9 cellular contexts compared by ENCODE assay signal in the genomic region with DNA sequence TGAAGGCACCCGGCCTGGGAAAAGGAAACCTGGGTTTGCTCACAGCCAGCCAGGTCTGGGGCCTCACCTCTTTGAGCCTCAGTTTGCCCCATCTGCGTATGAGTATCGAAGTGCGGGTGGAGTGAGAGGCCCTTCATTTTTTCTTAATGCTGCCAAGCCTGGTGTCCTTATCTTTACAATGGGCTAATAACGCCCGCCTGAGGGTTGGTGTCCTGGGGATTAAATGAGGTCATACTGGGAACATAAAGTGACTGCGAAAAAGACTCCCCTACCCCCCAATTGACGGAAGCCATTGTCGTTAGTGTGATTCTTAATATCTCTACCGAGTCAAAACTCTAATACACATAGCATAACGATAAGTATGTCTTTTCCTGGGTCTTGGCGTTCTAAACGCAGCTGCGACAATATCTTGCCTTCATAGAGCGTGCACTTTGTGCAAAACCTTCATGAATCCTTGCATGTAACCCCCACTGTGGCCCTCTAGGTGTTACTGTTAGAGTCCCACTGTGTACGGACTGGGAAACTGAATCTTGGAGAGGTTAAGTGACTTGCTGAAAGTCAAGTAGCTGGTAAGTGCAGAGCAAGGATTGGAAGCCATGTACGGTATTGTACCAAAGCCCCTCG. TPM values are rescaled to one million over a fixed set of nuclear protein-coding genes. Genes with fewer than 3 reads are reported as not detected.
DNase-seq lines count a peak whose midpoint lies in the region; ATAC-seq and TF ChIP-seq lines count a peak whose summit lies in the region.
"Had no signal": no experiment of that assay in that cellular context is flagged by ENCODE, and none has a peak within 500 bp of the region (broad histone marks: within the 10 kb centered on the region; RNA-seq: fewer than 3 reads in every experiment).

No MANE protein-coding gene starts in this region.

- no peak overlapping the region for H3K27ac ChIP-seq in CD8-positive, alpha-beta T cell (ENCODE audit: low read depth, low read length)
- H3K27ac ChIP-seq in trophoblast cell (ENCODE audit: low read depth, low read length), result peak overlapping the region; percentile 14

- no peak overlapping the region for H2BK120ac ChIP-seq in trophoblast cell (ENCODE audit: insufficient read depth, low read length, poor library complexity)

- H3K27ac Mint-ChIP-seq in CD8-positive, alpha-beta T cell, result no peak overlapping the region
- H3K27ac Mint-ChIP-seq in activated CD4-positive, alpha-beta memory T cell treated with anti-CD3 and anti-CD28 coated beads for 36 hours, result no peak overlapping the region

- no CpG with 5 or more reads among the region's 18 CpGs for WGBS in trophoblast cell (ENCODE audit: extremely low coverage, insufficient coverage, insufficient read length)

- H3K4me3 Mint-ChIP-seq in CD8-positive, alpha-beta T cell, result peak overlapping the region; percentile 76
- peak overlapping the region; percentile 59 for H3K4me3 Mint-ChIP-seq in activated CD4-positive, alpha-beta memory T cell treated with anti-CD3 and anti-CD28 coated beads for 36 hours

- H4K91ac ChIP-seq in trophoblast cell (ENCODE audit: low read depth, low read length), result peak overlapping the region; percentile 71

- H3K4me2 ChIP-seq in trophoblast cell (ENCODE audit: low read length), result peak overlapping the region; percentile 66

- peaks cover 2% of the 10 kb centered on the region for H3K36me3 Mint-ChIP-seq in CD8-positive, alpha-beta T cell
- H3K36me3 Mint-ChIP-seq in activated CD4-positive, alpha-beta memory T cell treated with anti-CD3 and anti-CD28 coated beads for 36 hours, result no peaks in the 10 kb centered on the region

- H3K4me1 ChIP-seq in CD8-positive, alpha-beta T cell (ENCODE audit: insufficient read depth, low read length), result peaks cover 8% of the 10 kb centered on the region
- peaks cover 4 to 9% of the 10 kb centered on the region in 2 experiments for H3K4me1 ChIP-seq in trophoblast cell (ENCODE audit: control insufficient read depth in 1 of 2, insufficient read depth in 2 of 2, low read length in 2 of 2)

- peaks cover 7% of the 10 kb centered on the region for H3K79me1 ChIP-seq in trophoblast cell (ENCODE audit: low read length)

- H3K18ac ChIP-seq in trophoblast cell (ENCODE audit: low read length), result no peak overlapping the region

- peaks cover 11% of the 10 kb centered on the region for H3K4me1 Mint-ChIP-seq in CD8-positive, alpha-beta T cell (ENCODE audit: low read depth)
- H3K4me1 Mint-ChIP-seq in activated CD4-positive, alpha-beta memory T cell treated with anti-CD3 and anti-CD28 coated beads for 36 hours (ENCODE audit: low read depth), result peaks cover 7% of the 10 kb centered on the region

- ATAC-seq in CD8-positive, alpha-beta T cell, result no peak
- peak; percentile 21 for ATAC-seq in Right ventricle myocardium superior (ENCODE audit: poor library complexity)
- ATAC-seq: GM12878 had no signal

- no peak for TF ChIP-seq CTCF in CD8-positive, alpha-beta T cell (IDR thresholded peaks at IDR 0.05)

- no peaks in the 10 kb centered on the region for H3K9me3 ChIP-seq in CD8-positive, alpha-beta T cell (ENCODE audit: low read length)
- H3K9me3 ChIP-seq in trophoblast cell (ENCODE audit: insufficient read depth, low read depth, low read length), result peaks cover 2% of the 10 kb centered on the region

- H3K9me3 Mint-ChIP-seq in CD8-positive, alpha-beta T cell, result peaks cover 8% of the 10 kb centered on the region
- H3K9me3 Mint-ChIP-seq in activated CD4-positive, alpha-beta memory T cell treated with anti-CD3 and anti-CD28 coated beads for 36 hours, result peaks cover 6% of the 10 kb centered on the region

- peak overlapping the region; percentile 70 for H3K14ac ChIP-seq in trophoblast cell (ENCODE audit: low read length)

- H3K9ac ChIP-seq in trophoblast cell (ENCODE audit: low read length), result no peak overlapping the region

- intact Hi-C loops in CD8-positive, alpha-beta T cell (cut with DNase I, micrococcal nuclease), result loop anchor here (2.0 to 5.0 kb wide), 3 partner anchors 52 to 97 kb away; no protein-coding TSS in a partner anchor
- intact Hi-C loops in activated CD4-positive, alpha-beta memory T cell treated with anti-CD3 and anti-CD28 coated beads for 36 hours (cut with micrococcal nuclease), result no loop called here
- intact Hi-C loops in Right ventricle myocardium superior (cut with DNase I), result loop anchor here (10.0 kb wide), 1 partner anchor 271 kb away; no protein-coding TSS in a partner anchor

- no peak overlapping the region for H2AK5ac ChIP-seq in trophoblast cell (ENCODE audit: low read length)

- H3K36me3 ChIP-seq in CD8-positive, alpha-beta T cell (ENCODE audit: insufficient read depth, low read length), result no peaks in the 10 kb centered on the region
- H3K36me3 ChIP-seq in trophoblast cell (ENCODE audit: control insufficient read depth in 1 of 2, insufficient read depth in 2 of 2, low read length in 2 of 2), result peaks cover 0 to 2% of the 10 kb centered on the region in 2 experiments

- DNase-seq in CD8-positive, alpha-beta T cell, result no peak
- no peak for DNase-seq in activated CD4-positive, alpha-beta memory T cell treated with anti-CD3 and anti-CD28 coated beads for 36 hours
- DNase-seq in Right ventricle myocardium superior, result no peak
- DNase-seq in trophoblast cell, result peak in 1 of 2 donors; percentile 23
- no peak for DNase-seq in medulla oblongata (ENCODE audit: extremely low spot score)
- DNase-seq in AG08395 (ENCODE audit: low spot score), result no peak
- no peak for DNase-seq in stimulated activated CD4-positive, alpha-beta T cell treated with anti-CD3 and anti-CD28 coated beads, Interleukin-12 subunit alpha, Interleukin-12 subunit beta, amount 100 ng/mL, for 4 hours
- no peak for DNase-seq in mesenteric fat pad (ENCODE audit: low spot score)

- peaks cover 4% of the 10 kb centered on the region for H3K27me3 ChIP-seq in CD8-positive, alpha-beta T cell (ENCODE audit: insufficient read depth, low read length)
- H3K27me3 ChIP-seq in trophoblast cell (ENCODE audit: insufficient read depth, low read length), result peaks cover 4% of the 10 kb centered on the region

- peak overlapping the region; percentile 84 for H4K12ac ChIP-seq in trophoblast cell (ENCODE audit: low read depth, low read length)

- peak overlapping the region; percentile 84 for H2AFZ ChIP-seq in trophoblast cell (ENCODE audit: insufficient read depth, low read length, poor library complexity)

- H3K79me2 ChIP-seq in trophoblast cell (ENCODE audit: control insufficient read depth, insufficient read depth, low read length, poor library complexity), result peaks cover 11% of the 10 kb centered on the region

- peak overlapping the region; percentile 81 for H4K8ac ChIP-seq in trophoblast cell (ENCODE audit: low read depth, low read length)

- no peak overlapping the region for H3K4ac ChIP-seq in trophoblast cell (ENCODE audit: low read depth, low read length)

- H2BK12ac ChIP-seq in trophoblast cell (ENCODE audit: low read length), result peak overlapping the region; percentile 6

- POLR2A ChIA-PET in CD8-positive, alpha-beta T cell (lab: Charles Lee), result no interaction called here
- POLR2A ChIA-PET in activated CD4-positive, alpha-beta memory T cell treated with anti-CD3 and anti-CD28 coated beads for 36 hours (lab: Charles Lee), result no interaction called here

- CTCF ChIA-PET in CD8-positive, alpha-beta T cell (lab: Charles Lee), result no interaction called here
- CTCF ChIA-PET in activated CD4-positive, alpha-beta memory T cell treated with anti-CD3 and anti-CD28 coated beads for 36 hours (lab: Charles Lee), result no interaction called here

- H2BK5ac ChIP-seq in trophoblast cell (ENCODE audit: low read depth, low read length, poor library complexity), result no peak overlapping the region

- H3K27me3 Mint-ChIP-seq in CD8-positive, alpha-beta T cell (ENCODE audit: low read depth), result peaks cover 42% of the 10 kb centered on the region
- H3K27me3 Mint-ChIP-seq in activated CD4-positive, alpha-beta memory T cell treated with anti-CD3 and anti-CD28 coated beads for 36 hours, result peaks cover 28% of the 10 kb centered on the region

- peak overlapping the region; percentile 28 for H3K4me3 ChIP-seq in CD8-positive, alpha-beta T cell (ENCODE audit: low read depth, low read length)
- peak overlapping the region; percentile 55 for H3K4me3 ChIP-seq in trophoblast cell (ENCODE audit: low read depth, low read length)
- H3K4me3 ChIP-seq: GM12878 had no signal

- H3K23ac ChIP-seq in trophoblast cell (ENCODE audit: low read length), result peak overlapping the region; percentile 30

RNA-seq across cellular contexts. Expression of a gene that starts 11.4 kb away (rescaled TPM):
- total RNA-seq in CD8-positive, alpha-beta T cell, result 1 to 10 TPM; 2.6 to 2.9 TPM
- total RNA-seq in activated CD4-positive, alpha-beta memory T cell treated with anti-CD3 and anti-CD28 coated beads for 36 hours, result 1 to 10 TPM; 8.4 to 9.9 TPM
- total RNA-seq in Right ventricle myocardium superior (32.2 TPM), mesenteric fat pad (95.7 TPM)
- polyA plus RNA-seq in trophoblast cell (2013), result 24.4 and 24.9 TPM in 2 replicates
